ENCODE assay signal across 10 cellular contexts in genomic region chr18:23862071-23862470, GRCh38.
DNase-seq lines count a peak whose midpoint lies in the region; ATAC-seq and TF ChIP-seq lines count a peak whose summit lies in the region.
"Had no signal": no experiment of that assay in that cellular context is flagged by ENCODE, and none has a peak within 500 bp of the region (broad histone marks: within the 10 kb centered on the region; RNA-seq: fewer than 3 reads in every experiment).

No MANE protein-coding gene starts in this region.

- H3K4me1 ChIP-seq in spleen: peaks cover 0 to 78% (median 37%) of the 10 kb centered on the region in 6 donors
- H3K4me1 ChIP-seq: A549 had no signal

- H3K9me3 ChIP-seq in spleen: no peaks in the 10 kb centered on the region
- H3K9me3 ChIP-seq: A549 had no signal

- no peak overlapping the region for H3K4me3 Mint-ChIP-seq in T-helper 2 cell treated with Interferon-gamma antibody and Interleukin-4, amounts not matched to agents 5 μg/mL and 100 μg/mL, for 36 hours

- intact Hi-C loops in spleen (cut with DNase I; ENCODE audit: low total_unique reads): no loop called here

- peaks cover 4% of the 10 kb centered on the region for H3K27me3 Mint-ChIP-seq in T-helper 2 cell treated with Interferon-gamma antibody and Interleukin-4, amounts not matched to agents 5 μg/mL and 100 μg/mL, for 36 hours (ENCODE audit: low read depth)

- TF ChIP-seq CTCF in spleen (IDR thresholded peaks at IDR 0.05 in 8 of 11, conservative IDR thresholded peaks at IDR 0.05 in 3 of 11): no peak

- 31 to 51% (median 39%) methylated on average over 4 of the region's 4 CpGs for WGBS in spleen, 5 donors

- H3K27ac ChIP-seq in spleen: peak overlapping the region in 7 of 8 donors; percentile 0 to 67 (median 36)
- H3K27ac ChIP-seq: A549 had no signal

- no peak for TF ChIP-seq POLR2A in spleen (IDR thresholded peaks at IDR 0.05)

- peak overlapping the region; percentile 71 for H3K27ac Mint-ChIP-seq in T-helper 2 cell treated with Interferon-gamma antibody and Interleukin-4, amounts not matched to agents 5 μg/mL and 100 μg/mL, for 36 hours

- H3K36me3 Mint-ChIP-seq in T-helper 2 cell treated with Interferon-gamma antibody and Interleukin-4, amounts not matched to agents 5 μg/mL and 100 μg/mL, for 36 hours (ENCODE audit: low read depth): peaks cover 7% of the 10 kb centered on the region

- H3K4me1 Mint-ChIP-seq in T-helper 2 cell treated with Interferon-gamma antibody and Interleukin-4, amounts not matched to agents 5 μg/mL and 100 μg/mL, for 36 hours (ENCODE audit: low read depth): peaks cover 49% of the 10 kb centered on the region

- no peak overlapping the region for H3K4me3 ChIP-seq in spleen
- H3K4me3 ChIP-seq: A549 had no signal

- H3K36me3 ChIP-seq in spleen: no peaks in the 10 kb centered on the region

- H3K9me3 Mint-ChIP-seq in T-helper 2 cell treated with Interferon-gamma antibody and Interleukin-4, amounts not matched to agents 5 μg/mL and 100 μg/mL, for 36 hours: no peaks in the 10 kb centered on the region

- H3K27me3 ChIP-seq in spleen (replicated peaks in 1 of 7): no peaks in the 10 kb centered on the region

- no peak for DNase-seq in T-helper 2 cell treated with Interferon-gamma antibody and Interleukin-4, amounts not matched to agents 5 μg/mL and 100 μg/mL, for 36 hours (ENCODE audit: low spot score)
- DNase-seq in T-helper 2 cell (no peak), T1000 (lab: John Stamatoyannopoulos, UW) (peak; percentile 37), foreskin melanocyte (peak; percentile 91), spleen (no peak), ecto neural progenitor cell (ENCODE audit: low spot score) (no peak)
- no peak for DNase-seq in stimulated activated CD8-positive, alpha-beta memory T cell treated with anti-CD3 and anti-CD28 coated beads, Interleukin-4, amount 100 ng/mL, for 48 hours
- DNase-seq: NCI-H345 had no signal

- ATAC-seq in HG03175 (IDR thresholded peaks at IDR 0.05; ENCODE audit: unreplicated experiment): no peak
- ATAC-seq: A549 had no signal

Comparison
In these comparisons a context has a peak if more than half of its experiments do, and no peak if none do; other contexts are left out.
1. DNase-seq: peak in T1000 (single experiment) and foreskin melanocyte (single experiment); none in T-helper 2 cell treated with Interferon-gamma antibody and Interleukin-4, amounts not matched to agents 5 μg/mL and 100 μg/mL, for 36 hours (single experiment), T-helper 2 cell (0 of 5), spleen (single experiment), stimulated activated CD8-positive, alpha-beta memory T cell treated with anti-CD3 and anti-CD28 coated beads, Interleukin-4, amount 100 ng/mL, for 48 hours (single experiment) and ecto neural progenitor cell (single experiment).